ENCODE assay signal across 2 cellular contexts in genomic region chr17:40922239-40922638, GRCh38.
TF ChIP-seq lines count a peak whose summit lies in the region.

No MANE protein-coding gene starts in this region.

TF ChIP-seq in HCT116, 20 proteins besides CTCF, POLR2A, EP300 and RAD21 (continued from another document):
- TF ChIP-seq MAX (IDR thresholded peaks at IDR 0.05) (0 out of 2 replicates have a peak, but pooled peaks have one; percentile 58), SIN3A (IDR thresholded peaks at IDR 0.05; ENCODE audit: low read depth) (no peak), JUND (IDR thresholded peaks at IDR 0.05) (peak; percentile 71), SP1 (IDR thresholded peaks at IDR 0.05; ENCODE audit: low read depth) (0 out of 2 replicates have a peak, but pooled peaks have one; percentile 35), CBX3 (IDR thresholded peaks at IDR 0.05; ENCODE audit: low read depth) (peak; percentile 77), FOSL1 (IDR thresholded peaks at IDR 0.05; ENCODE audit: low read depth) (peak; percentile 70), EGR1 (IDR thresholded peaks at IDR 0.05; ENCODE audit: low read depth) (no peak), YY1 (IDR thresholded peaks at IDR 0.05; ENCODE audit: extremely low read depth, insufficient replicate concordance, low read depth, low read length) (peak; percentile 22)

TF ChIP-seq in WTC11, 78 proteins besides CTCF, POLR2A, EP300 and RAD21 (continued from another document):
- TF ChIP-seq PREB (CRISPR knock-in tag; IDR thresholded peaks at IDR 0.05; ENCODE audit: borderline replicate concordance) (no peak), AFF4 (CRISPR knock-in tag; IDR thresholded peaks at IDR 0.05; ENCODE audit: borderline replicate concordance) (no peak), TP53 (CRISPR knock-in tag; IDR thresholded peaks at IDR 0.05) (no peak), ZNF263 (CRISPR knock-in tag; IDR thresholded peaks at IDR 0.05; ENCODE audit: low read depth) (no peak), ZNF671 (CRISPR knock-in tag; IDR thresholded peaks at IDR 0.05) (no peak), ATF3 (CRISPR knock-in tag; conservative IDR thresholded peaks at IDR 0.05) (no peak), ZNF512 (CRISPR knock-in tag; IDR thresholded peaks at IDR 0.05; ENCODE audit: borderline replicate concordance) (no peak), RELA (CRISPR knock-in tag; IDR thresholded peaks at IDR 0.05; ENCODE audit: borderline replicate concordance) (no peak)
